23 cellular contexts compared by ENCODE assay signal in the genomic region with DNA sequence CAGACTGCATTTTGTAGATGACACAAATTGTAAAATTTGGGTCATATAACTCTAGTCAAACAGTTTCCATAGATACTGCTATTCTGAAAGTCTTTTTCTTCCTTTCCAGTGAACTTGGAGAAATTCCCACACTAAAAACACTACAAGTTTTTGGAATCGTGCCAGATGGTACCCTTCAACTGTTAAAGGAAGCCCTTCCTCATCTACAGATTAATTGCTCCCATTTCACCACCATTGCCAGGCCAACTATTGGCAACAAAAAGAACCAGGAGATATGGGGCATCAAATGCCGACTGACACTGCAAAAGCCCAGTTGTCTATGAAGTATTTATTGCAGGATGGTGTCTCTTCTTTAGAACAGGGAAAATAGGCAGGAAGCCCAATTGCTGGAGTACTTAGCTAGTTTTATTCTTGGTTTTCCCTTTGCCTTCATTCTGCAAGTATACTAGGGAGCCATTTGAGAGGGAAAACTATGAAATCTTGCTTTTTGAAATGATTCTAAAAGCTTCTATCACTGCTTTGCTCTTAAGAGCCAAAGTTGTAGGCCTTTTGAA.
"Had no signal": no experiment of that assay in that cellular context is flagged by ENCODE, and none has a peak within 500 bp of the region (broad histone marks: within the 10 kb centered on the region; RNA-seq: fewer than 3 reads in every experiment).

No MANE protein-coding gene starts in this region.

- H3K27me3 ChIP-seq: left lung, neutrophil, pancreas, suprapubic skin, transverse colon had no signal

- DNase-seq: activated CD4-positive, alpha-beta T cell treated with anti-CD3 and anti-CD28 coated beads for 1 hour; activated CD4-positive, alpha-beta T cell treated with anti-CD3 and anti-CD28 coated beads, Interleukin-2, amount 50 U/mL, for 1 hour; activated CD8-positive, alpha-beta memory T cell treated with anti-CD3 and anti-CD28 coated beads, Interleukin-2, amount 50 U/mL, for 4 hours; activated naive CD4-positive, alpha-beta T cell treated with anti-CD3 and anti-CD28 coated beads for 36 hours; activated naive CD8-positive, alpha-beta T cell treated with anti-CD3 and anti-CD28 coated beads, Interleukin-2, amount 10 ng/mL, durations not matched to agents 7 days and 5 days; activated T-cell treated with anti-CD3 and anti-CD28 coated beads, Interleukin-2, amount 50 U/mL, for 48 hours; amniotic stem cell; effector CD4-positive, alpha-beta T cell; erythroblast; foreskin fibroblast; immature natural killer cell; kidney glomerular epithelial cell; left lung; pancreas; right cardiac atrium; stimulated activated CD4-positive, alpha-beta T cell treated with anti-CD3 and anti-CD28 coated beads, Interleukin-12 subunit alpha, Interleukin-12 subunit beta, amount 100 ng/mL, for 4 hours; stimulated activated naive CD8-positive, alpha-beta T cell treated with anti-CD3 and anti-CD28 coated beads, Interleukin-15, amount 100 ng/mL, for 72 hours; SW 1271; transverse colon; WERI-Rb-1 had no signal

- ATAC-seq: left lung; pancreas; right cardiac atrium; stimulated activated naive CD8-positive, alpha-beta T cell treated with anti-CD3 and anti-CD28 coated beads, Interleukin-15, amount 100 ng/mL, for 72 hours had no signal

- H3K27me3 Mint-ChIP-seq: activated naive CD8-positive, alpha-beta T cell treated with anti-CD3 and anti-CD28 coated beads, Interleukin-2, amount 10 ng/mL, durations not matched to agents 7 days and 5 days; stimulated activated naive CD8-positive, alpha-beta T cell treated with anti-CD3 and anti-CD28 coated beads, Interleukin-15, amount 100 ng/mL, for 72 hours had no signal

- H3K4me3 Mint-ChIP-seq: activated naive CD4-positive, alpha-beta T cell treated with anti-CD3 and anti-CD28 coated beads for 36 hours; activated naive CD8-positive, alpha-beta T cell treated with anti-CD3 and anti-CD28 coated beads, Interleukin-2, amount 10 ng/mL, durations not matched to agents 7 days and 5 days; immature natural killer cell; nephron; stimulated activated naive CD8-positive, alpha-beta T cell treated with anti-CD3 and anti-CD28 coated beads, Interleukin-15, amount 100 ng/mL, for 72 hours had no signal

- H3K9me3 Mint-ChIP-seq: immature natural killer cell had no signal

- H3K27ac Mint-ChIP-seq: activated naive CD4-positive, alpha-beta T cell treated with anti-CD3 and anti-CD28 coated beads for 36 hours; activated naive CD8-positive, alpha-beta T cell treated with anti-CD3 and anti-CD28 coated beads, Interleukin-2, amount 10 ng/mL, durations not matched to agents 7 days and 5 days; nephron; stimulated activated naive CD8-positive, alpha-beta T cell treated with anti-CD3 and anti-CD28 coated beads, Interleukin-15, amount 100 ng/mL, for 72 hours had no signal

- H3K27ac ChIP-seq: left lung, neutrophil, pancreas, suprapubic skin, transverse colon, WERI-Rb-1 had no signal

- H3K4me1 Mint-ChIP-seq: activated naive CD8-positive, alpha-beta T cell treated with anti-CD3 and anti-CD28 coated beads, Interleukin-2, amount 10 ng/mL, durations not matched to agents 7 days and 5 days; nephron had no signal

- H3K9me3 ChIP-seq: left lung, neutrophil, pancreas, suprapubic skin, transverse colon had no signal

- H3K4me1 ChIP-seq: left lung, pancreas, suprapubic skin had no signal

- H3K4me3 ChIP-seq: left lung, pancreas, suprapubic skin, transverse colon had no signal
